Comparison of ENCODE assay signal across 10 cellular contexts in the genomic region with DNA sequence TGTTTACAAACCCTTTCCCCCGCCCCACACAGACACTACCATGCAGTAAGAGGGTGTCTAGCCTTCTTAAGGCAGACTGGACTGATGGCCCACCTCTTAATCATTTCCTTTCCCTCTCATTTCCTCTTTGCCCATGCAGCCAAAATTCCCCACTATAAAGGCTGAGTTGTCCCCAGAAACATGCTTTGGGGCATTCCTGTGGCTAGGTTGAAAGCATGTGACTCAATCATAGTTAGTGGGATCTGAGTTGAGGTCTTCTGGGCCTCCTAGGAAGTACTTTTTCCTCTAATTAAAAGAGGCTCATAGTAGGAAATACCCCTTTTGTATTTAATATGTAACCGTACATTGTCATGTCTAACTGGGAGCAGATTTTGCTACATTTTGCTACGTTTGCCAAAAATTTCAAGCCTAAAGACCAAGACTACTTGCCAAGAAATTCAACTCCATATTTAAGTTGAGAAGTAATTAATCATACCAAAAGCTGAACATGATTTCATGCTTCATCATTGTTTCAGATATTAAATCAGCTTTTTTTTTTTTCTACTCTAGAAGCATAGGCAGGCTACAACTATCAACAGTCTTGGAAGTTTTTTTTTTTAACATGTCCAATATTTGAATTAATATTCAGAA.
DNase-seq lines count a peak whose midpoint lies in the region; ATAC-seq, FAIRE-seq and TF ChIP-seq lines count a peak whose summit lies in the region.
"Had no signal": no experiment of that assay in that cellular context is flagged by ENCODE, and none has a peak within 500 bp of the region (broad histone marks: within the 10 kb centered on the region; RNA-seq: fewer than 3 reads in every experiment).

No MANE protein-coding gene starts in this region.

- TF ChIP-seq CTCF in fibroblast of pulmonary artery (IDR thresholded peaks at IDR 0.05; ENCODE audit: low read length, missing control alignments) (no peak), mucosa of descending colon (IDR thresholded peaks at IDR 0.05) (no peak), OCI-LY7 (conservative IDR thresholded peaks at IDR 0.05; ENCODE audit: low read length) (no peak), BE2C (IDR thresholded peaks at IDR 0.05; ENCODE audit: low read depth, low read length) (no peak)

- no peak overlapping the region for H3K4me2 ChIP-seq in OCI-LY7 (ENCODE audit: low read length)

- H3K27ac ChIP-seq in ACC112 (ENCODE audit: low read depth, low read length) (peak overlapping the region; percentile 92), SJSA1 (peak overlapping the region; percentile 68), OCI-LY7 (ENCODE audit: low read depth, low read length, poor library complexity, severe bottlenecking) (no peak overlapping the region)

- intact Hi-C loops in mucosa of descending colon (cut with DNase I, micrococcal nuclease) = no loop called here
- intact Hi-C loops in OCI-LY7 (cut with micrococcal nuclease; ENCODE audit: unreplicated experiment) = no loop called here

- H3K4me3 ChIP-seq in ACC112 (ENCODE audit: low read depth, low read length) = peak overlapping the region; percentile 3; the same call in 1 of the 2 replicates
- no peak overlapping the region for H3K4me3 ChIP-seq in SJSA1
- no peak overlapping the region for H3K4me3 ChIP-seq in fibroblast of pulmonary artery (replicated peaks; ENCODE audit: low read depth, low read length)
- no peak overlapping the region for H3K4me3 ChIP-seq in mucosa of descending colon
- H3K4me3 ChIP-seq in OCI-LY7 (ENCODE audit: low read depth, low read length, poor library complexity, severe bottlenecking) = no peak overlapping the region
- no peak overlapping the region for H3K4me3 ChIP-seq in BE2C (ENCODE audit: low read depth, low read length)

- POLR2A ChIA-PET in OCI-LY7 (lab: Charles Lee) = interaction anchor here (0.6 kb wide), 1 partner anchor 13 kb away, joined by 4 read pairs; no protein-coding TSS in a partner anchor

- peak; percentile 99 for FAIRE-seq in H54 (lab: Jason Lieb, UNC)

- no peaks in the 10 kb centered on the region for H3K9me2 ChIP-seq in OCI-LY7 (ENCODE audit: insufficient read depth, low read length)

- no TSS peak for BruUV-seq in OCI-LY7 (replicated peaks; lab: Mats Ljungman, UMichigan)

- TF ChIP-seq POLR2A in H54 (IDR thresholded peaks at IDR 0.05; ENCODE audit: low read depth, low read length) = no peak

- no peak for ATAC-seq in mucosa of descending colon
- ATAC-seq in GM19351 (IDR thresholded peaks at IDR 0.05; ENCODE audit: unreplicated experiment) = no peak

- H3K36me3 ChIP-seq in ACC112 (ENCODE audit: insufficient read depth, low read length) = no peaks in the 10 kb centered on the region
- no peaks in the 10 kb centered on the region for H3K36me3 ChIP-seq in SJSA1
- no peaks in the 10 kb centered on the region for H3K36me3 ChIP-seq in mucosa of descending colon (ENCODE audit: low read depth)
- no peaks in the 10 kb centered on the region for H3K36me3 ChIP-seq in OCI-LY7 (ENCODE audit: insufficient read depth, low read length)
- H3K36me3 ChIP-seq in BE2C = no peaks in the 10 kb centered on the region

- H3K4me1 ChIP-seq in ACC112 (ENCODE audit: control insufficient read depth, insufficient read depth, low read length, unreplicated experiment) (peaks cover 51% of the 10 kb centered on the region), SJSA1 (replicated peaks) (peaks cover 37% of the 10 kb centered on the region), mucosa of descending colon (ENCODE audit: low read depth) (no peaks in the 10 kb centered on the region), OCI-LY7 (ENCODE audit: insufficient read depth, low read length, poor library complexity, severe bottlenecking) (no peaks in the 10 kb centered on the region), BE2C (no peaks in the 10 kb centered on the region)

- DNase-seq in H54 (ENCODE audit: insufficient read length, low spot score) (peak; percentile 38), SJSA1 (ENCODE audit: low read depth in 1 of 2, low spot score in 2 of 2) (peak; percentile 86 to 89), fibroblast of pulmonary artery (ENCODE audit: low read depth) (peak; percentile 90), mucosa of descending colon (no peak), OCI-LY7 (ENCODE audit: low spot score) (no peak), BE2C (no peak)
- DNase-seq: effector CD8-positive, alpha-beta T cell; stimulated activated naive CD4-positive, alpha-beta T cell treated with Interleukin-2 at 50 U/mL for 16 hours had no signal

- CTCF ChIA-PET in OCI-LY7 (lab: Charles Lee; ENCODE audit: unreplicated experiment) = no interaction called here

- H3K79me2 ChIP-seq in ACC112 (ENCODE audit: control insufficient read depth, insufficient read depth, low read length, unreplicated experiment) (no peaks in the 10 kb centered on the region), OCI-LY7 (ENCODE audit: insufficient read depth, low read depth, low read length) (no peaks in the 10 kb centered on the region)

- H3K27me3 ChIP-seq in ACC112 (ENCODE audit: insufficient read depth, low read length) = no peaks in the 10 kb centered on the region
- no peaks in the 10 kb centered on the region for H3K27me3 ChIP-seq in SJSA1 (replicated peaks)
- no peaks in the 10 kb centered on the region for H3K27me3 ChIP-seq in BE2C

- H4K20me1 ChIP-seq in OCI-LY7 (ENCODE audit: insufficient read depth, low read length) = no peaks in the 10 kb centered on the region

- no peaks in the 10 kb centered on the region for H3K9me3 ChIP-seq in SJSA1 (replicated peaks)
- H3K9me3 ChIP-seq in mucosa of descending colon = no peaks in the 10 kb centered on the region
- H3K9me3 ChIP-seq in OCI-LY7 (ENCODE audit: low read length) = no peaks in the 10 kb centered on the region
- no peaks in the 10 kb centered on the region for H3K9me3 ChIP-seq in BE2C

- H2AFZ ChIP-seq in ACC112 (ENCODE audit: low read length, unreplicated experiment) (no peak overlapping the region), OCI-LY7 (ENCODE audit: low read length) (no peak overlapping the region)

Comparison
In these comparisons a context has a peak if more than half of its experiments do, and no peak if none do; other contexts are left out.
1. DNase-seq: peak in H54 (single experiment), SJSA1 (2 of 2) and fibroblast of pulmonary artery (single experiment); none in mucosa of descending colon (0 of 3), OCI-LY7 (single experiment) and BE2C (single experiment).